ENCODE assay signal across 24 cellular contexts in genomic region chr7:28503396-28503795, GRCh38.
"Had no signal": no experiment of that assay in that cellular context is flagged by ENCODE, and none has a peak within 500 bp of the region (broad histone marks: within the 10 kb centered on the region; RNA-seq: fewer than 3 reads in every experiment).

No MANE protein-coding gene starts in this region.

- H3K9me3 Mint-ChIP-seq: activated CD8-positive, alpha-beta T cell treated with anti-CD3 and anti-CD28 coated beads for 36 hours; activated naive CD4-positive, alpha-beta T cell treated with anti-CD3 and anti-CD28 coated beads, Interleukin-2, amount 10 ng/mL, durations not matched to agents 7 days and 5 days; activated naive CD8-positive, alpha-beta T cell treated with anti-CD3 and anti-CD28 coated beads for 36 hours; activated T-cell treated with anti-CD3 and anti-CD28 coated beads, Interleukin-2, amount 50 U/mL, for 72 hours; activated T-helper 2 cell treated with anti-CD3 and anti-CD28 coated beads, Interferon-gamma antibody, Interleukin-2, Interleukin-4, amounts not matched to agents 10 μg/mL and 5 μg/mL and 100 μg/mL, durations not matched to agents 14 hours and 24 hours and 36 hours; T-cell had no signal

- H3K4me3 Mint-ChIP-seq: activated CD4-positive, alpha-beta T cell treated with anti-CD3 and anti-CD28 coated beads for 36 hours; activated CD8-positive, alpha-beta T cell treated with anti-CD3 and anti-CD28 coated beads for 36 hours; activated naive CD4-positive, alpha-beta T cell treated with anti-CD3 and anti-CD28 coated beads, Interleukin-2, amount 10 ng/mL, durations not matched to agents 7 days and 5 days; activated naive CD8-positive, alpha-beta T cell treated with anti-CD3 and anti-CD28 coated beads for 36 hours; activated T-cell treated with anti-CD3 and anti-CD28 coated beads, Interleukin-2, amount 50 U/mL, for 72 hours; T-cell had no signal

- H3K27ac Mint-ChIP-seq: activated CD4-positive, alpha-beta T cell treated with anti-CD3 and anti-CD28 coated beads for 36 hours; activated CD8-positive, alpha-beta T cell treated with anti-CD3 and anti-CD28 coated beads for 36 hours; activated naive CD4-positive, alpha-beta T cell treated with anti-CD3 and anti-CD28 coated beads, Interleukin-2, amount 10 ng/mL, durations not matched to agents 7 days and 5 days; activated naive CD8-positive, alpha-beta T cell treated with anti-CD3 and anti-CD28 coated beads for 36 hours; activated T-cell treated with anti-CD3 and anti-CD28 coated beads, Interleukin-2, amount 50 U/mL, for 72 hours; activated T-helper 2 cell treated with anti-CD3 and anti-CD28 coated beads, Interferon-gamma antibody, Interleukin-2, Interleukin-4, amounts not matched to agents 10 μg/mL and 5 μg/mL and 100 μg/mL, durations not matched to agents 14 hours and 24 hours and 36 hours; T-cell had no signal

- H3K4me3 ChIP-seq: breast epithelium, PC-9, SK-N-MC had no signal

- H3K4me2 ChIP-seq: KMS-11, PC-9 had no signal

- H3K9me3 ChIP-seq: breast epithelium had no signal

- H3K4me1 ChIP-seq: breast epithelium had no signal

- H3K4me1 Mint-ChIP-seq: activated CD4-positive, alpha-beta T cell treated with anti-CD3 and anti-CD28 coated beads for 36 hours; activated naive CD4-positive, alpha-beta T cell treated with anti-CD3 and anti-CD28 coated beads, Interleukin-2, amount 10 ng/mL, durations not matched to agents 7 days and 5 days; T-cell had no signal

- H3K27me3 ChIP-seq: breast epithelium had no signal

- H3K27me3 Mint-ChIP-seq: activated naive CD4-positive, alpha-beta T cell treated with anti-CD3 and anti-CD28 coated beads, Interleukin-2, amount 10 ng/mL, durations not matched to agents 7 days and 5 days had no signal

- H3K9ac ChIP-seq: KMS-11 had no signal

- H3K36me3 ChIP-seq: breast epithelium, WERI-Rb-1 had no signal

- H3K27ac ChIP-seq: breast epithelium, KMS-11, PC-9, SK-N-MC, WERI-Rb-1 had no signal

- H2AFZ ChIP-seq: PC-9 had no signal

- ATAC-seq: activated CD4-positive, alpha-beta T cell treated with anti-CD3 and anti-CD28 coated beads for 36 hours; activated CD8-positive, alpha-beta T cell treated with anti-CD3 and anti-CD28 coated beads for 36 hours; activated T-cell treated with anti-CD3 and anti-CD28 coated beads, Interleukin-2, amount 50 U/mL, for 72 hours; T-cell had no signal

- DNase-seq: activated CD4-positive, alpha-beta T cell treated with anti-CD3 and anti-CD28 coated beads for 36 hours; activated CD8-positive, alpha-beta memory T cell treated with anti-CD3 and anti-CD28 coated beads, Interleukin-2, amount 50 U/mL, for 4 hours; activated CD8-positive, alpha-beta T cell treated with anti-CD3 and anti-CD28 coated beads for 36 hours; activated gamma-delta T cell treated with Interleukin-2 at 50 U/mL for 16 hours; activated naive CD4-positive, alpha-beta T cell treated with anti-CD3 and anti-CD28 coated beads, Interleukin-2, amount 10 ng/mL, durations not matched to agents 7 days and 5 days; activated naive CD8-positive, alpha-beta T cell treated with anti-CD3 and anti-CD28 coated beads for 36 hours; activated T-cell treated with anti-CD3 and anti-CD28 coated beads, Interleukin-2, amount 50 U/mL, for 72 hours; anterior cingulate cortex; central memory CD4-positive, alpha-beta T cell; MM.1S; NCI-H1105 treated with DMSO at 0.1 percent for 48 hours; NCI-H1436 treated with DMSO at 0.1 percent for 48 hours; NCI-H187; NCI-H2081; NCI-H524; PC-9; SIG-M5; T-cell; T-helper 2 cell; WERI-Rb-1 had no signal

- H3K36me3 Mint-ChIP-seq: activated naive CD4-positive, alpha-beta T cell treated with anti-CD3 and anti-CD28 coated beads, Interleukin-2, amount 10 ng/mL, durations not matched to agents 7 days and 5 days; activated naive CD8-positive, alpha-beta T cell treated with anti-CD3 and anti-CD28 coated beads for 36 hours; T-cell had no signal
